19 cellular contexts compared by ENCODE assay signal in the genomic region with DNA sequence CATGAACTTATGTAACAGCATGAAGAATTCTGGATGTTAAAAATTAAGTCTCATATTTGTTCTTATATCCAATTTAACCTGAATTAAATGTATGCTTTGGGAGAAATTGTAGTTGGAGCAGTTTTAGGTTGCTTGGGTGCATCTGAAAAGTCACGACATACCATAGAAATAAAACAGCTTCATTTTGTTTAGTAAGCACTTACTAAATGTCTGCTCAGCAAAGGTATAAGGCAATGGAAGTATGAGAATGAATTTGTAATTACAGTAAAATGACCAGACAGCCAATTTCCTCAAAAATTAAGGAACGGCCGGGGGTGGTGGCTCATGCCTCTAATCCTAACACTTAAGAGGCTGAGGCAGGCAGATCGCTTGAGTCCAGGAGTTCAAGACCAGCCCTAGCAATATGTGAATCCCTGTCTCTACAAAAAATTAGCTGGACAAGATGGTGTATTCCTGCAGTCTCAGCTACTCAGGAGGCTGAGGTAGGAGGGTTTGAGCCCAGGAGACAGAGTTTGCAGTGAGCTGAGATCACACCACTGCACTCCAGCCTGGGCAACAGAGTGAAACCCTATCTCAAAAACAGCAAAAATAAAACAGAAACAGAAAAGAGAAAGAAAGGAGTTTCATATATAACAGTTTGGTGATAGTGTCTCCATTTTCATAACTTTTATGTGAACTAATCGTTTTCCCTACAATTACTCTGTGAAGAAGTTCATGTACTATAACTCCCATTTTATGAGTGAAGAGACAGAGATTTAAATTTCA. TPM values are rescaled to one million over a fixed set of nuclear protein-coding genes. Genes with fewer than 3 reads are reported as not detected.
DNase-seq lines count a peak whose midpoint lies in the region; ATAC-seq, FAIRE-seq and TF ChIP-seq lines count a peak whose summit lies in the region.
"Had no signal": no experiment of that assay in that cellular context is flagged by ENCODE, and none has a peak within 500 bp of the region (broad histone marks: within the 10 kb centered on the region; RNA-seq: fewer than 3 reads in every experiment).

No MANE protein-coding gene starts in this region.

- no peak overlapping the region for H3K4me3 ChIP-seq in CD4-positive, CD25-positive, alpha-beta regulatory T cell (ENCODE audit: low read depth, low read length)
- H3K4me3 ChIP-seq in esophagus squamous epithelium = no peak overlapping the region
- H3K4me3 ChIP-seq: BLaER1 treated with 17β-estradiol and CSF1 and Interleukin-3, amounts not matched to agents 10 nM and 100 nM; esophagus muscularis mucosa; neural progenitor cell; SJSA1; testis had no signal

- H3K27ac ChIP-seq in CD4-positive, CD25-positive, alpha-beta regulatory T cell (ENCODE audit: insufficient read depth, low read length, poor library complexity, severe bottlenecking) = no peak overlapping the region
- H3K27ac ChIP-seq in esophagus squamous epithelium (no peak overlapping the region), caudate nucleus (ENCODE audit: low read depth, low read length) (no peak overlapping the region)
- H3K27ac ChIP-seq: brain microvascular endothelial cell, esophagus muscularis mucosa, neural progenitor cell, SJSA1, testis had no signal

- peaks cover 28 to 44% (median 42%) of the 10 kb centered on the region in 4 donors for H3K4me1 Mint-ChIP-seq in CD4-positive, CD25-positive, alpha-beta regulatory T cell
- peaks cover 70% of the 10 kb centered on the region for H3K4me1 Mint-ChIP-seq in activated naive CD8-positive, alpha-beta T cell treated with anti-CD3 and anti-CD28 coated beads, Interleukin-2, amount 50 U/mL, for 24 hours
- peaks cover 8% of the 10 kb centered on the region for H3K4me1 Mint-ChIP-seq in glutamatergic neuron (ENCODE audit: low read depth, unreplicated experiment)

- H3K27me3 ChIP-seq in CD4-positive, CD25-positive, alpha-beta regulatory T cell (ENCODE audit: control insufficient read depth, insufficient read depth, low read length) = no peaks in the 10 kb centered on the region
- H3K27me3 ChIP-seq in esophagus squamous epithelium = no peaks in the 10 kb centered on the region
- H3K27me3 ChIP-seq: BLaER1 treated with 17β-estradiol and CSF1 and Interleukin-3, amounts not matched to agents 10 nM and 100 nM; brain microvascular endothelial cell; esophagus muscularis mucosa; neural progenitor cell; SJSA1; testis had no signal

- no peak for TF ChIP-seq CTCF in esophagus squamous epithelium (IDR thresholded peaks at IDR 0.05)
- no peak for TF ChIP-seq CTCF in glutamatergic neuron (IDR thresholded peaks at IDR 0.05; ENCODE audit: partially characterized antibody, unreplicated experiment)

- no peak for TF ChIP-seq POLR2A in esophagus squamous epithelium (IDR thresholded peaks at IDR 0.05)

- no peak for ATAC-seq in CD4-positive, CD25-positive, alpha-beta regulatory T cell (ENCODE audit: low read depth in 2 of 2)
- peak; percentile 40 for ATAC-seq in HG02678 (IDR thresholded peaks at IDR 0.05; ENCODE audit: unreplicated experiment)
- ATAC-seq in activated naive CD8-positive, alpha-beta T cell treated with anti-CD3 and anti-CD28 coated beads, Interleukin-2, amount 50 U/mL, for 24 hours = no peak

- DNase-seq in CD4-positive, CD25-positive, alpha-beta regulatory T cell = no peak
- DNase-seq in GM18507 (ENCODE audit: extremely low spot score, insufficient read length, low read depth) (no peak), esophagus squamous epithelium (lab: John Stamatoyannopoulos, UW) (no peak), caudate nucleus (lab: John Stamatoyannopoulos, UW) (no peak), glutamatergic neuron (no peak)
- no peak for DNase-seq in activated naive CD8-positive, alpha-beta T cell treated with anti-CD3 and anti-CD28 coated beads, Interleukin-2, amount 50 U/mL, for 24 hours
- DNase-seq: activated CD4-positive, alpha-beta T cell treated with anti-CD3 and anti-CD28 coated beads, Interleukin-2, amount 50 U/mL, for 1 hour; activated effector memory CD4-positive, alpha-beta T cell treated with anti-CD3 and anti-CD28 coated beads, Interleukin-2, amount 50 U/mL, for 16 hours; brain microvascular endothelial cell; DMS79 treated with DMSO at 0.1 percent for 48 hours; head of caudate nucleus; NCI-H1694 treated with DMSO at 0.1 percent for 48 hours; retina; testis had no signal

- no peak overlapping the region for H3K4me3 Mint-ChIP-seq in CD4-positive, CD25-positive, alpha-beta regulatory T cell
- no peak overlapping the region for H3K4me3 Mint-ChIP-seq in activated naive CD8-positive, alpha-beta T cell treated with anti-CD3 and anti-CD28 coated beads, Interleukin-2, amount 50 U/mL, for 24 hours
- no peak overlapping the region for H3K4me3 Mint-ChIP-seq in glutamatergic neuron (ENCODE audit: unreplicated experiment)
- H3K4me3 Mint-ChIP-seq: neural progenitor cell had no signal

- H3K4me1 ChIP-seq in CD4-positive, CD25-positive, alpha-beta regulatory T cell (ENCODE audit: control insufficient read depth, insufficient read depth, low read length, poor library complexity, severe bottlenecking) = peaks cover 18% of the 10 kb centered on the region
- H3K4me1 ChIP-seq in esophagus squamous epithelium = peaks cover 0 to 29% (median 6%) of the 10 kb centered on the region in 3 donors
- H3K4me1 ChIP-seq: neural progenitor cell had no signal

- no peaks in the 10 kb centered on the region for H3K9me3 Mint-ChIP-seq in CD4-positive, CD25-positive, alpha-beta regulatory T cell
- H3K9me3 Mint-ChIP-seq in activated naive CD8-positive, alpha-beta T cell treated with anti-CD3 and anti-CD28 coated beads, Interleukin-2, amount 50 U/mL, for 24 hours = no peaks in the 10 kb centered on the region
- peaks cover 6% of the 10 kb centered on the region for H3K9me3 Mint-ChIP-seq in glutamatergic neuron (ENCODE audit: unreplicated experiment)

- H3K27ac Mint-ChIP-seq in CD4-positive, CD25-positive, alpha-beta regulatory T cell = peak overlapping the region; percentile 26 to 93 (median 38)
- peak overlapping the region; percentile 8 for H3K27ac Mint-ChIP-seq in activated naive CD8-positive, alpha-beta T cell treated with anti-CD3 and anti-CD28 coated beads, Interleukin-2, amount 50 U/mL, for 24 hours
- no peak overlapping the region for H3K27ac Mint-ChIP-seq in glutamatergic neuron (ENCODE audit: unreplicated experiment)
- H3K27ac Mint-ChIP-seq: neural progenitor cell had no signal

- intact Hi-C loops in esophagus squamous epithelium (cut with DNase I) = no loop called here

- H3K9me3 ChIP-seq in CD4-positive, CD25-positive, alpha-beta regulatory T cell (ENCODE audit: control insufficient read depth in 2 of 2, low read length in 2 of 2) = no peaks in the 10 kb centered on the region
- H3K9me3 ChIP-seq in esophagus squamous epithelium = no peaks in the 10 kb centered on the region
- H3K9me3 ChIP-seq: BLaER1 treated with 17β-estradiol and CSF1 and Interleukin-3, amounts not matched to agents 10 nM and 100 nM; esophagus muscularis mucosa; SJSA1; testis had no signal

- 81 to 87% methylated on average over 4 to 5 of the region's 5 CpGs for WGBS in esophagus squamous epithelium, 2 donors

- no peaks in the 10 kb centered on the region for H3K36me3 Mint-ChIP-seq in CD4-positive, CD25-positive, alpha-beta regulatory T cell
- no peaks in the 10 kb centered on the region for H3K36me3 Mint-ChIP-seq in activated naive CD8-positive, alpha-beta T cell treated with anti-CD3 and anti-CD28 coated beads, Interleukin-2, amount 50 U/mL, for 24 hours (ENCODE audit: low read depth)
- no peaks in the 10 kb centered on the region for H3K36me3 Mint-ChIP-seq in glutamatergic neuron (ENCODE audit: unreplicated experiment)
- H3K36me3 Mint-ChIP-seq: neural progenitor cell had no signal

- H3K36me3 ChIP-seq in CD4-positive, CD25-positive, alpha-beta regulatory T cell (ENCODE audit: control insufficient read depth, insufficient read depth, low read length) = no peaks in the 10 kb centered on the region
- H3K36me3 ChIP-seq in esophagus squamous epithelium = no peaks in the 10 kb centered on the region
- H3K36me3 ChIP-seq: BLaER1 treated with 17β-estradiol and CSF1 and Interleukin-3, amounts not matched to agents 10 nM and 100 nM; brain microvascular endothelial cell; esophagus muscularis mucosa; neural progenitor cell; SJSA1 had no signal

- FAIRE-seq in GM18507 (lab: Jason Lieb, UNC) = peak; percentile 48

- H3K27me3 Mint-ChIP-seq in CD4-positive, CD25-positive, alpha-beta regulatory T cell = no peaks in the 10 kb centered on the region
- H3K27me3 Mint-ChIP-seq in activated naive CD8-positive, alpha-beta T cell treated with anti-CD3 and anti-CD28 coated beads, Interleukin-2, amount 50 U/mL, for 24 hours = no peaks in the 10 kb centered on the region
- H3K27me3 Mint-ChIP-seq in glutamatergic neuron (ENCODE audit: unreplicated experiment) = no peaks in the 10 kb centered on the region

RNA-seq across cellular contexts. Expression of a gene that starts 47.2 kb away (rescaled TPM):
- total RNA-seq in CD4-positive, CD25-positive, alpha-beta regulatory T cell = 1,887 TPM
- 100 to 1,000 TPM; 630 to 812 (median 656) TPM for polyA plus RNA-seq in CD4-positive, CD25-positive, alpha-beta regulatory T cell
- 10 to 100 TPM; 39.6 to 91.2 (median 74.2) TPM for total RNA-seq in esophagus squamous epithelium
- 88.6 TPM for total RNA-seq in glutamatergic neuron (ENCODE audit: unreplicated experiment)

Comparison
In these comparisons a context has a peak if more than half of its experiments do, and no peak if none do; other contexts are left out.
1. RNA of a gene that starts 47.2 kb away (total RNA-seq): 1,887 TPM in CD4-positive, CD25-positive, alpha-beta regulatory T cell (single experiment); 88.6 TPM in glutamatergic neuron (single experiment) and 39.6 to 91.2 TPM in esophagus squamous epithelium; every median in the first group is over 10 times any median in the second.